In the genomic region with DNA sequence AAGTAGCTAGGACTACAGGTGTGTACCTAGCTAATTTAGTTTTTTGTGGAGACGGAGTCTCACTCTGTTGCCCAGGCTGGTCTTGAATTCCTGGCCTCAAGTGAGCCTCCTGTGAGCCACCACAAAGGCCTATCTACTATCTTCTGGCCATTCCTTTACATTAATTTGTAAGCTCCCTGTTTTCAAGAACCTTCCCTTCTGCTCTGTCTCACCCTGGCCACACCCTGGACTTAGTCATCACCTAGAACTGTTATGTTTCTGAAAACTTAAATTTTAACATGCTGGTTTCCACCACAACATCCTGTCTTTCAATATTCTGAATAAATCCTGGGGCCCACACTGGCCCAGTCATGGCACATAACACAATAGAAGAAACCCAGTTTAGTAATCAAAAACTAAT, we compare ENCODE assay signal across 9 cellular contexts. TPM values are rescaled to one million over a fixed set of nuclear protein-coding genes. Genes with fewer than 3 reads are reported as not detected.
A peak's percentile ranks its signal among the peaks of the same experiment; 100 is the strongest.
DNase-seq lines count a peak whose midpoint lies in the region; ATAC-seq and TF ChIP-seq lines count a peak whose summit lies in the region.
"Had no signal": no experiment of that assay in that cellular context is flagged by ENCODE, and none has a peak within 500 bp of the region (broad histone marks: within the 10 kb centered on the region; RNA-seq: fewer than 3 reads in every experiment).

No MANE protein-coding gene starts in this region.

- in situ Hi-C loops in GM23248 (cut with MboI) (no loop called here), astrocyte of the spinal cord (cut with HindIII; ENCODE audit: low sequenced_read_pairs) (no loop called here)

- no peaks in the 10 kb centered on the region for H3K27me3 ChIP-seq in CD8-positive, alpha-beta memory T cell (ENCODE audit: insufficient read depth, low read length, poor library complexity, severe bottlenecking)
- no peaks in the 10 kb centered on the region for H3K27me3 ChIP-seq in GM23248 (replicated peaks; ENCODE audit: insufficient read depth)

- H3K4me1 Mint-ChIP-seq in CD8-positive, alpha-beta memory T cell = peaks cover 73 to 86% (median 85%) of the 10 kb centered on the region in 3 donors

- peaks cover 1% of the 10 kb centered on the region for H3K79me2 ChIP-seq in GM23248 (ENCODE audit: insufficient read depth)

- H3K4me3 Mint-ChIP-seq in CD8-positive, alpha-beta memory T cell = peak overlapping the region; percentile 71 to 99 (median 79)

- H3K36me3 ChIP-seq in CD8-positive, alpha-beta memory T cell (ENCODE audit: insufficient read depth, low read length) = no peaks in the 10 kb centered on the region
- H3K36me3 ChIP-seq in GM23248 (ENCODE audit: low read depth) = no peaks in the 10 kb centered on the region
- H3K36me3 ChIP-seq: thoracic aorta had no signal

- H4K20me1 ChIP-seq in GM23248 (ENCODE audit: insufficient read depth) = no peaks in the 10 kb centered on the region

- intact Hi-C loops in Right ventricle myocardium superior (cut with DNase I) = no loop called here

- TF ChIP-seq CTCF in astrocyte of the spinal cord (IDR thresholded peaks at IDR 0.05; ENCODE audit: low read depth, low read length) = no peak

- peaks cover 76% of the 10 kb centered on the region for H3K4me1 ChIP-seq in CD8-positive, alpha-beta memory T cell (ENCODE audit: insufficient read depth, low read length)
- H3K4me1 ChIP-seq in GM23248 (ENCODE audit: insufficient read depth) = peaks cover 26% of the 10 kb centered on the region

- no peak for ATAC-seq in Right ventricle myocardium superior (ENCODE audit: poor library complexity)

- peak overlapping the region; percentile 71 for H3K4me2 ChIP-seq in GM23248 (ENCODE audit: unreplicated experiment)

- H3K27me3 Mint-ChIP-seq in CD8-positive, alpha-beta memory T cell = peaks cover 0 to 1% of the 10 kb centered on the region in 2 donors

- POLR2A ChIA-PET in CD8-positive, alpha-beta memory T cell (lab: Charles Lee) = interaction anchor here (0.9 to 2.6 kb wide), 10 partner anchors 9 to 136 kb away, joined by 3 to 15 read pairs (median 7); a partner anchor contains a TSS

- no peaks in the 10 kb centered on the region for H3K9me3 Mint-ChIP-seq in CD8-positive, alpha-beta memory T cell

- CTCF ChIA-PET in CD8-positive, alpha-beta memory T cell (lab: Charles Lee) = interaction anchor here (1.0 to 5.6 kb wide), 10 partner anchors 11 to 200 kb away, joined by 3 to 71 read pairs (median 10); a partner anchor contains a TSS

- peak overlapping the region; percentile 60 for H3K27ac ChIP-seq in CD8-positive, alpha-beta memory T cell (ENCODE audit: low read depth, low read length)
- peak overlapping the region; percentile 85 for H3K27ac ChIP-seq in GM23248

- H3K9me3 ChIP-seq in CD8-positive, alpha-beta memory T cell (ENCODE audit: low read length) = no peaks in the 10 kb centered on the region
- H3K9me3 ChIP-seq in GM23248 (ENCODE audit: low read depth) = no peaks in the 10 kb centered on the region
- H3K9me3 ChIP-seq: thoracic aorta had no signal

- peak overlapping the region; percentile 26 for H3K4me3 ChIP-seq in CD8-positive, alpha-beta memory T cell (ENCODE audit: low read length)
- peak overlapping the region; percentile 13 for H3K4me3 ChIP-seq in GM23248
- no peak overlapping the region for H3K4me3 ChIP-seq in astrocyte of the spinal cord (ENCODE audit: low read depth, low read length)
- H3K4me3 ChIP-seq: thoracic aorta had no signal

- no peaks in the 10 kb centered on the region for H3K9me2 ChIP-seq in GM23248 (ENCODE audit: insufficient read depth)

- peak in 3 of 5 donors; percentile 50 to 72 (median 54) for DNase-seq in CD8-positive, alpha-beta memory T cell
- DNase-seq in GM23248 = peak; percentile 84
- DNase-seq in RKO (ENCODE audit: low spot score) = peak; percentile 39
- peak; percentile 56 for DNase-seq in astrocyte of the spinal cord (ENCODE audit: low read depth, low spot score)
- peak; percentile 62 for DNase-seq in stimulated activated CD4-positive, alpha-beta T cell treated with anti-CD3 and anti-CD28 coated beads, Interleukin-2, amount 100 ng/mL, for 4 hours (ENCODE audit: low read depth)
- no peak for DNase-seq in retina
- no peak for DNase-seq in cortex of kidney (lab: John Stamatoyannopoulos, UW)
- no peak for DNase-seq in Right ventricle myocardium superior

- peak overlapping the region; percentile 81 to 99 (median 92) for H3K27ac Mint-ChIP-seq in CD8-positive, alpha-beta memory T cell

- peaks cover 18% of the 10 kb centered on the region; the same call in 1 of the 2 replicates for H3F3A ChIP-seq in GM23248 (ENCODE audit: insufficient read depth)

- peak overlapping the region; percentile 38 for H2AFZ ChIP-seq in GM23248

- H3K36me3 Mint-ChIP-seq in CD8-positive, alpha-beta memory T cell = peaks cover 0 to 6% (median 2%) of the 10 kb centered on the region in 3 donors

- H3K9ac ChIP-seq in GM23248 = peak overlapping the region; percentile 56

- 87 to 91% methylated on average over 1 of the region's 1 CpG for WGBS in GM23248 (ENCODE audit: low coverage in 1 of 2, low lambda C conversion rate in 2 of 2, missing lambda C conversion rate in 2 of 2), 2 experiments

RNA-seq across cellular contexts. Expression of a gene that starts 4.9 kb away (rescaled TPM):
- total RNA-seq in CD8-positive, alpha-beta memory T cell = 10 to 100 TPM; 59.4 to 60.9 TPM
- 58.9 TPM for polyA plus RNA-seq in CD8-positive, alpha-beta memory T cell
- total RNA-seq in GM23248 (2014; rRNA removed; shearing (Covaris generic)) = 33.3 and 34.5 TPM in 2 replicates
- polyA plus RNA-seq in GM23248 (2016; fragmentation: Nextera tagmentation; extraction: Ambion mirVana) = 30.6 and 31.3 TPM in 2 replicates
- total RNA-seq in Right ventricle myocardium superior = 20.3 TPM

RNA-seq across cellular contexts. Expression of a gene that starts 16.0 kb away (rescaled TPM):
- 10 to 100 TPM; 24.4 to 31.3 TPM for total RNA-seq in CD8-positive, alpha-beta memory T cell
- 17.6 TPM for polyA plus RNA-seq in CD8-positive, alpha-beta memory T cell
- 18.8 and 36.2 TPM in 2 replicates for total RNA-seq in GM23248 (2014; rRNA removed; shearing (Covaris generic))
- polyA plus RNA-seq in GM23248 (2016; fragmentation: Nextera tagmentation; extraction: Ambion mirVana) = 21.5 and 25.9 TPM in 2 replicates
- 17.1 TPM for total RNA-seq in Right ventricle myocardium superior

RNA-seq across cellular contexts. Expression of a gene that starts 16.6 kb away (rescaled TPM):
- total RNA-seq in CD8-positive, alpha-beta memory T cell = under 1 TPM; 0.37 to 0.58 TPM
- polyA plus RNA-seq in CD8-positive, alpha-beta memory T cell = 0.17 TPM
- total RNA-seq in GM23248 (2014; rRNA removed; shearing (Covaris generic)) = 5.9 and 9.8 TPM in 2 replicates
- polyA plus RNA-seq in GM23248 (2016; fragmentation: Nextera tagmentation; extraction: Ambion mirVana) = 5.3 and 7.2 TPM in 2 replicates
- 7.0 TPM for total RNA-seq in Right ventricle myocardium superior

RNA-seq across cellular contexts. Expression of a gene that starts 20.0 kb away (rescaled TPM):
- 10 to 100 TPM; 93.5 to 97.1 TPM for total RNA-seq in CD8-positive, alpha-beta memory T cell
- 82.1 TPM for polyA plus RNA-seq in CD8-positive, alpha-beta memory T cell
- 104 and 125 TPM in 2 replicates for total RNA-seq in GM23248 (2014; rRNA removed; shearing (Covaris generic))
- 135 and 141 TPM in 2 replicates for polyA plus RNA-seq in GM23248 (2016; fragmentation: Nextera tagmentation; extraction: Ambion mirVana)
- total RNA-seq in Right ventricle myocardium superior = 308 TPM

RNA-seq across cellular contexts. Expression of a gene that starts 22.9 kb away (rescaled TPM):
- 10 to 100 TPM; 26.1 to 27.4 TPM for total RNA-seq in CD8-positive, alpha-beta memory T cell
- polyA plus RNA-seq in CD8-positive, alpha-beta memory T cell = 28.3 TPM
- total RNA-seq in GM23248 (2014; rRNA removed; shearing (Covaris generic)) = 6.3 and 10.5 TPM in 2 replicates
- polyA plus RNA-seq in GM23248 (2016; fragmentation: Nextera tagmentation; extraction: Ambion mirVana) = 16.0 and 16.5 TPM in 2 replicates
- total RNA-seq in Right ventricle myocardium superior = 19.0 TPM

Comparison
In these comparisons a context has a peak if more than half of its experiments do, and no peak if none do; other contexts are left out.
1. DNase-seq: peak in CD8-positive, alpha-beta memory T cell (3 of 5), GM23248 (single experiment), RKO (single experiment), astrocyte of the spinal cord (single experiment) and stimulated activated CD4-positive, alpha-beta T cell treated with anti-CD3 and anti-CD28 coated beads, Interleukin-2, amount 100 ng/mL, for 4 hours (single experiment); none in retina (single experiment), cortex of kidney (single experiment) and Right ventricle myocardium superior (single experiment).